Comparison of ENCODE assay signal across 9 cellular contexts in genomic region chr5:172417983-172418630, GRCh38. TPM values are rescaled to one million over a fixed set of nuclear protein-coding genes. Genes with fewer than 3 reads are reported as not detected.
A peak's percentile ranks its signal among the peaks of the same experiment; 100 is the strongest.
DNase-seq lines count a peak whose midpoint lies in the region; ATAC-seq and TF ChIP-seq lines count a peak whose summit lies in the region.
"Had no signal": no experiment of that assay in that cellular context is flagged by ENCODE, and none has a peak within 500 bp of the region (broad histone marks: within the 10 kb centered on the region; RNA-seq: fewer than 3 reads in every experiment).

No MANE protein-coding gene starts in this region.

- in situ Hi-C loops in gastrocnemius medialis (cut with MboI; ENCODE audit: low sequenced_read_pairs in 4 of 4), result no loop called here
- in situ Hi-C loops in ACHN (cut with HindIII; ENCODE audit: low pct_ligation_motif_present, low pct_unique_long_range_greater_than_20kb, low sequenced_read_pairs), result no loop called here

- no peak for TF ChIP-seq POLR2A in gastrocnemius medialis (IDR thresholded peaks at IDR 0.05)

- peaks cover 21 to 49% of the 10 kb centered on the region in 2 donors for H3K4me1 ChIP-seq in gastrocnemius medialis

- H3K4me3 ChIP-seq in gastrocnemius medialis, result no peak overlapping the region

- H3K9me3 ChIP-seq in gastrocnemius medialis, result no peaks in the 10 kb centered on the region

- ATAC-seq in gastrocnemius medialis (peak; percentile 51 to 59), HG03521 (IDR thresholded peaks at IDR 0.05; ENCODE audit: unreplicated experiment) (no peak)

- DNase-seq in GM04503 (ENCODE audit: low read depth) (peak; percentile 92), astrocyte of the hippocampus (ENCODE audit: low read depth, low spot score) (peak; percentile 96), hepatic stellate cell (ENCODE audit: low spot score) (peak; percentile 91), gastrocnemius medialis (peak; percentile 85 to 89), AML-193 (lab: John Stamatoyannopoulos, UW) (no peak), ACHN (no peak)
- no peak for DNase-seq in activated effector memory CD4-positive, alpha-beta T cell treated with anti-CD3 and anti-CD28 coated beads, Interleukin-2, amount 50 U/mL, for 16 hours
- DNase-seq: NCI-H524 treated with DMSO at 0.1 percent for 48 hours had no signal

- no peaks in the 10 kb centered on the region for H3K27me3 ChIP-seq in gastrocnemius medialis

- no peak for TF ChIP-seq CTCF in gastrocnemius medialis (IDR thresholded peaks at IDR 0.05 in 4 of 5, conservative IDR thresholded peaks at IDR 0.05 in 1 of 5)

- H3K36me3 ChIP-seq in gastrocnemius medialis, result no peaks in the 10 kb centered on the region

- peak overlapping the region; percentile 66 to 76 (median 74) for H3K27ac ChIP-seq in gastrocnemius medialis

- intact Hi-C loops in gastrocnemius medialis (cut with DNase I; ENCODE audit: low total_unique reads), result no loop called here

RNA-seq across cellular contexts. Expression of gene SH3PXD2B, which starts 36.2 kb away (rescaled TPM):
- 10 to 100 TPM in 1 of 4 donors, 1 to 10 TPM in 3; 2.7 to 10.2 (median 4.2) TPM for total RNA-seq in gastrocnemius medialis

Comparison
In these comparisons a context has a peak if more than half of its experiments do, and no peak if none do; other contexts are left out.
1. DNase-seq: peak in GM04503 (single experiment), astrocyte of the hippocampus (single experiment), hepatic stellate cell (single experiment) and gastrocnemius medialis (2 of 2); none in AML-193 (0 of 2), ACHN (single experiment) and activated effector memory CD4-positive, alpha-beta T cell treated with anti-CD3 and anti-CD28 coated beads, Interleukin-2, amount 50 U/mL, for 16 hours (single experiment).